ENCODE assay signal across 1 cellular context in the genomic region with DNA sequence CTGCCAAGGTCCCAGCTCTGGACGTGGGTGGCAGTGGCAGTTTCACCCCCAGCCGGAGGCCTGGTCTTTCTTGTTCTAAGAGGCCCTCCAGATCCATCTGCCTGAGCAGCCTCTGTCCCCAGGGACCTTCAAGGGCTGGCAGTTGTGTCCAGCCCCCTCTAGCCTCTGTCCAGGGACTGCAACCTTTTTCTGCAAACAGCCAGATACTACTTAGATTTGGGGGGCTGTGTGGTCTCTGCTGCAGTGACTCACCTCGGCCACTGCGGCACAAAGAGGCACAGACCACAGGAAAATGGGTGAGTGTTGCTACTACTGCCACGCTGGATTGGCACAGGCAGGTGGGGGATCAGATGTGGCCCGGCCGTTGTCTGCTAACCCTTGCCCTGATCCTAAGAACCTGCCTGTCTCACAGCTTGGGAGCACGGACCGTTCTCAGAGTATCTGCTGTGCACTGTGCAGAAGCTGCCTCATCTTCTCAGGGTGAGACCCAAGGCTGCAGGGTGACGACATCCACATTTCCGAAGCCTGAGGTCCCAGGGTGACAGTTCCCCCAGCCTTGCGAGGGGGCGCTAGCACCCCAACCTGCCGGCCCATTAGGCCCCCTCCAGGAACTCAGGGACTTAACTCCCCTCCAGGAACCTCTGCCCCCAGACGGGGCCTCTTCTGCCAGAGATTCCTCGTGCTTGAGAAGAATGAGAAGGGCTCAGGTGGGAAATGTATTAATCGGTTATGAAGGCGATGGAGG.
TF ChIP-seq lines count a peak whose summit lies in the region.

No MANE protein-coding gene starts in this region.

TF ChIP-seq in WTC11, 78 proteins besides CTCF, POLR2A, EP300 and RAD21 (continued from another document):
- no peak for TF ChIP-seq EMX1 (CRISPR knock-in tag; IDR thresholded peaks at IDR 0.05)
- no peak for TF ChIP-seq JAZF1 (CRISPR knock-in tag; IDR thresholded peaks at IDR 0.05)
- no peak for TF ChIP-seq TEAD1 (CRISPR knock-in tag; IDR thresholded peaks at IDR 0.05)
- no peak for TF ChIP-seq ELF4 (CRISPR knock-in tag; IDR thresholded peaks at IDR 0.05; ENCODE audit: low read depth)
- no peak for TF ChIP-seq MYBL2 (CRISPR knock-in tag; IDR thresholded peaks at IDR 0.05)
- TF ChIP-seq IRF2 (CRISPR knock-in tag; IDR thresholded peaks at IDR 0.05; ENCODE audit: borderline replicate concordance, low read depth): no peak
- no peak for TF ChIP-seq KAT7 (CRISPR knock-in tag; IDR thresholded peaks at IDR 0.05; ENCODE audit: borderline replicate concordance)
- TF ChIP-seq GTF2I (CRISPR knock-in tag; conservative IDR thresholded peaks at IDR 0.05): no peak
- TF ChIP-seq ZNF416 (CRISPR knock-in tag; IDR thresholded peaks at IDR 0.05): no peak
- TF ChIP-seq RELA (CRISPR knock-in tag; IDR thresholded peaks at IDR 0.05; ENCODE audit: borderline replicate concordance): no peak
- no peak for TF ChIP-seq ZNF232 (CRISPR knock-in tag; IDR thresholded peaks at IDR 0.05)
- TF ChIP-seq NFYB (CRISPR knock-in tag; conservative IDR thresholded peaks at IDR 0.05; ENCODE audit: low read depth): no peak
- TF ChIP-seq NFE2L1 (CRISPR knock-in tag; IDR thresholded peaks at IDR 0.05): no peak
